Comparison of ENCODE assay signal across 12 cellular contexts in genomic region chr15:69648215-69648614, GRCh38.
DNase-seq lines count a peak whose midpoint lies in the region; ATAC-seq and TF ChIP-seq lines count a peak whose summit lies in the region.
"Had no signal": no experiment of that assay in that cellular context is flagged by ENCODE, and none has a peak within 500 bp of the region (broad histone marks: within the 10 kb centered on the region; RNA-seq: fewer than 3 reads in every experiment).

No MANE protein-coding gene starts in this region.

- peaks cover 11% of the 10 kb centered on the region for H3K4me1 Mint-ChIP-seq in activated CD8-positive, alpha-beta memory T cell treated with anti-CD3 and anti-CD28 coated beads, Interleukin-2, amount 10 ng/mL, durations not matched to agents 7 days and 5 days
- H3K4me1 Mint-ChIP-seq in activated T-cell treated with anti-CD3 and anti-CD28 coated beads, Interleukin-2, amount 50 U/mL, for 72 hours (ENCODE audit: low read depth): peaks cover 9% of the 10 kb centered on the region

- CTCF ChIA-PET in activated CD8-positive, alpha-beta memory T cell treated with anti-CD3 and anti-CD28 coated beads, Interleukin-2, amount 10 ng/mL, durations not matched to agents 7 days and 5 days (lab: Charles Lee): no interaction called here
- CTCF ChIA-PET in PC-9 (lab: Charles Lee): no interaction called here

- no peak for TF ChIP-seq EP300 in sigmoid colon (IDR thresholded peaks at IDR 0.05)

- peaks cover 0 to 11% (median 4%) of the 10 kb centered on the region in 4 donors for H3K4me1 ChIP-seq in sigmoid colon
- peaks cover 20% of the 10 kb centered on the region for H3K4me1 ChIP-seq in PC-9 (replicated peaks; ENCODE audit: insufficient read depth)
- H3K4me1 ChIP-seq: parathyroid adenoma had no signal

- no peaks in the 10 kb centered on the region for H3F3A ChIP-seq in PC-9 (ENCODE audit: insufficient read depth, low read depth)

- no peaks in the 10 kb centered on the region for H3K36me3 ChIP-seq in sigmoid colon
- H3K36me3 ChIP-seq in PC-9 (ENCODE audit: low read depth): no peaks in the 10 kb centered on the region

- TF ChIP-seq CTCF in coronary artery (IDR thresholded peaks at IDR 0.05) (no peak), sigmoid colon (IDR thresholded peaks at IDR 0.05) (no peak), PC-9 (conservative IDR thresholded peaks at IDR 0.05) (no peak)

- no TSS peak for BruUV-seq in PC-9 (replicated peaks; lab: Mats Ljungman, UMichigan)

- POLR2A ChIA-PET in PC-9 (lab: Charles Lee; ENCODE audit: unreplicated experiment): no interaction called here

- no peaks in the 10 kb centered on the region for H3K79me2 ChIP-seq in PC-9 (ENCODE audit: low read depth)
- H3K79me2 ChIP-seq: parathyroid adenoma had no signal

- ATAC-seq in activated CD8-positive, alpha-beta memory T cell treated with anti-CD3 and anti-CD28 coated beads, Interleukin-2, amount 10 ng/mL, durations not matched to agents 7 days and 5 days: no peak
- ATAC-seq in activated T-cell treated with anti-CD3 and anti-CD28 coated beads, Interleukin-2, amount 50 U/mL, for 72 hours (replicated peaks in 1 of 2): no peak
- no peak for ATAC-seq in HG02870 (IDR thresholded peaks at IDR 0.05; ENCODE audit: unreplicated experiment)
- ATAC-seq: activated CD4-positive, CD25-positive, alpha-beta regulatory T cell treated with anti-CD3 and anti-CD28 coated beads, Interleukin-2, amount 50 U/mL, for 24 hours had no signal

- TF ChIP-seq POLR2A in sigmoid colon (IDR thresholded peaks at IDR 0.05): no peak

- H3K27me3 Mint-ChIP-seq in activated CD8-positive, alpha-beta memory T cell treated with anti-CD3 and anti-CD28 coated beads, Interleukin-2, amount 10 ng/mL, durations not matched to agents 7 days and 5 days: peaks cover 28% of the 10 kb centered on the region
- H3K27me3 Mint-ChIP-seq in activated T-cell treated with anti-CD3 and anti-CD28 coated beads, Interleukin-2, amount 50 U/mL, for 72 hours (ENCODE audit: low read depth): peaks cover 29% of the 10 kb centered on the region

- WGBS in sigmoid colon, 2 donors: 61 to 75% methylated on average over 14 of the region's 14 CpGs

- H3K27me3 ChIP-seq in sigmoid colon (no peaks in the 10 kb centered on the region), PC-9 (ENCODE audit: insufficient read depth, low read depth) (no peaks in the 10 kb centered on the region)

- H3K4me3 ChIP-seq in coronary artery (no peak overlapping the region), sigmoid colon (peak overlapping the region in 2 of 4 donors; percentile 15 to 17), PC-9 (no peak overlapping the region)

- H3K9me3 ChIP-seq in sigmoid colon: peaks cover 0 to 3% (median 0%) of the 10 kb centered on the region in 4 donors
- no peaks in the 10 kb centered on the region for H3K9me3 ChIP-seq in PC-9 (ENCODE audit: insufficient read depth, low read depth)

- H3K27ac Mint-ChIP-seq in activated CD8-positive, alpha-beta memory T cell treated with anti-CD3 and anti-CD28 coated beads, Interleukin-2, amount 10 ng/mL, durations not matched to agents 7 days and 5 days: no peak overlapping the region
- H3K27ac Mint-ChIP-seq in activated T-cell treated with anti-CD3 and anti-CD28 coated beads, Interleukin-2, amount 50 U/mL, for 72 hours: no peak overlapping the region
- H3K27ac Mint-ChIP-seq: dendritic cell treated with granulocyte-macrophage colony-stimulating factor and Interleukin-4, amounts not matched to agents 40 ng/mL and 50 ng/mL, for 4 days had no signal

- H3K36me3 Mint-ChIP-seq in activated CD8-positive, alpha-beta memory T cell treated with anti-CD3 and anti-CD28 coated beads, Interleukin-2, amount 10 ng/mL, durations not matched to agents 7 days and 5 days: no peaks in the 10 kb centered on the region
- no peaks in the 10 kb centered on the region for H3K36me3 Mint-ChIP-seq in activated T-cell treated with anti-CD3 and anti-CD28 coated beads, Interleukin-2, amount 50 U/mL, for 72 hours (ENCODE audit: insufficient read depth in 2 of 2)

- H3K27ac ChIP-seq in coronary artery (no peak overlapping the region), sigmoid colon (no peak overlapping the region), PC-9 (no peak overlapping the region)
- H3K27ac ChIP-seq: parathyroid adenoma had no signal

- H4K20me1 ChIP-seq in PC-9 (ENCODE audit: insufficient read depth): no peaks in the 10 kb centered on the region

- H3K4me2 ChIP-seq in PC-9: no peak overlapping the region

- H3K9me3 Mint-ChIP-seq in activated CD8-positive, alpha-beta memory T cell treated with anti-CD3 and anti-CD28 coated beads, Interleukin-2, amount 10 ng/mL, durations not matched to agents 7 days and 5 days (ENCODE audit: low read depth): no peaks in the 10 kb centered on the region
- H3K9me3 Mint-ChIP-seq in activated T-cell treated with anti-CD3 and anti-CD28 coated beads, Interleukin-2, amount 50 U/mL, for 72 hours: no peaks in the 10 kb centered on the region
- H3K9me3 Mint-ChIP-seq: dendritic cell treated with granulocyte-macrophage colony-stimulating factor and Interleukin-4, amounts not matched to agents 40 ng/mL and 50 ng/mL, for 4 days had no signal

- H3K9me2 ChIP-seq in PC-9 (ENCODE audit: insufficient read depth): no peaks in the 10 kb centered on the region

- peak; percentile 30 for DNase-seq in activated CD8-positive, alpha-beta memory T cell treated with anti-CD3 and anti-CD28 coated beads, Interleukin-2, amount 10 ng/mL, durations not matched to agents 7 days and 5 days
- no peak for DNase-seq in activated CD8-positive, alpha-beta memory T cell treated with anti-CD3 and anti-CD28 coated beads, Interleukin-2, amount 50 U/mL, for 4 hours
- DNase-seq in NCI-H2227 (lab: John Stamatoyannopoulos, UW; ENCODE audit: unreplicated experiment) (peak; percentile 76), coronary artery (ENCODE audit: low spot score) (peak; percentile 14), sigmoid colon (peak; percentile 45), PC-9 (no peak)
- no peak for DNase-seq in activated T-cell treated with anti-CD3 and anti-CD28 coated beads, Interleukin-2, amount 50 U/mL, for 72 hours
- DNase-seq: activated naive CD4-positive, alpha-beta T cell treated with Interleukin-2 at 50 U/mL for 16 hours had no signal

- no peak overlapping the region for H3K4me3 Mint-ChIP-seq in activated CD8-positive, alpha-beta memory T cell treated with anti-CD3 and anti-CD28 coated beads, Interleukin-2, amount 10 ng/mL, durations not matched to agents 7 days and 5 days
- H3K4me3 Mint-ChIP-seq in activated T-cell treated with anti-CD3 and anti-CD28 coated beads, Interleukin-2, amount 50 U/mL, for 72 hours: no peak overlapping the region
- H3K4me3 Mint-ChIP-seq: dendritic cell treated with granulocyte-macrophage colony-stimulating factor and Interleukin-4, amounts not matched to agents 40 ng/mL and 50 ng/mL, for 4 days had no signal

- H2AFZ ChIP-seq in PC-9: no peak overlapping the region
- H2AFZ ChIP-seq: parathyroid adenoma had no signal

- intact Hi-C loops in sigmoid colon (cut with DNase I) (no loop called here), PC-9 (cut with micrococcal nuclease; ENCODE audit: unreplicated experiment) (no loop called here)

Comparison
In these comparisons a context has a peak if more than half of its experiments do, and no peak if none do; other contexts are left out.
1. DNase-seq: peak in activated CD8-positive, alpha-beta memory T cell treated with anti-CD3 and anti-CD28 coated beads, Interleukin-2, amount 10 ng/mL, durations not matched to agents 7 days and 5 days (single experiment), NCI-H2227 (single experiment), coronary artery (single experiment) and sigmoid colon (single experiment); none in activated CD8-positive, alpha-beta memory T cell treated with anti-CD3 and anti-CD28 coated beads, Interleukin-2, amount 50 U/mL, for 4 hours (single experiment), PC-9 (0 of 2) and activated T-cell treated with anti-CD3 and anti-CD28 coated beads, Interleukin-2, amount 50 U/mL, for 72 hours (0 of 2).